34 cellular contexts compared by ENCODE assay signal in the genomic region with DNA sequence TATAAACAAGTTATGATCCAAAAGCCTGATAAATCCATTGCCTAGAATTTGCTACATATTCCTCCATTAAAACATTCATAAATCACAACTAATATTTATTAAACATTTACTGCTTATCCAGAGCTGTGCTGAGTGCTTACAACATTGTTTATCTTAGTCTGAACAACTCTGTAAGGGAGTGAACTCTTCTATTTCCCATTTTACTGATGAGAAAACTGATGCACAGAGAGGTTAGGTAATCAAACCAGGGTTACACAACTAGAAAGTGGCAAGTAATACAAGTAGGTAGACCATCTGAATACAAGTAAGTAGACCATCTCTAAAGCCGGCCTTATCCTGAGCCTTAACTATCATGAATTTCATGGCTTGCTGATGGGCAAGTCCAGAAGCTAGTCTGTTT.
"Had no signal": no experiment of that assay in that cellular context is flagged by ENCODE, and none has a peak within 500 bp of the region (broad histone marks: within the 10 kb centered on the region; RNA-seq: fewer than 3 reads in every experiment).

No MANE protein-coding gene starts in this region.

- H3K27me3 ChIP-seq: adrenal gland, MG63, Peyer's patch had no signal

- H3K27ac ChIP-seq: adrenal gland, Peyer's patch, VCaP had no signal

- H3K4me1 ChIP-seq: Peyer's patch had no signal

- ATAC-seq: activated naive CD4-positive, alpha-beta T cell treated with anti-CD3 and anti-CD28 coated beads, Interleukin-2, amount 50 U/mL, for 72 hours; activated T-cell treated with anti-CD3 and anti-CD28 coated beads, Interleukin-2, amount 50 U/mL, for 4 hours; PC-3 had no signal

- DNase-seq: activated B cell treated with CpG ODN at 0.5 μM for 24 hours; activated CD4-positive, alpha-beta memory T cell treated with anti-CD3 and anti-CD28 coated beads for 36 hours; activated CD4-positive, alpha-beta T cell treated with anti-CD3 and anti-CD28 coated beads for 4 hours; activated CD4-positive, alpha-beta T cell treated with anti-CD3 and anti-CD28 coated beads, Interleukin-2, amount 50 U/mL, for 1 hour; activated CD4-positive, CD25-positive, alpha-beta regulatory T cell treated with anti-CD3 and anti-CD28 coated beads, Interleukin-2, amount 50 U/mL, for 72 hours; activated CD8-positive, alpha-beta memory T cell treated with anti-CD3 and anti-CD28 coated beads, Interleukin-2, amount 50 U/mL, for 4 hours; activated gamma-delta T cell treated with Interleukin-2 at 50 U/mL for 16 hours; activated naive CD4-positive, alpha-beta T cell treated with anti-CD3 and anti-CD28 coated beads for 36 hours; activated T-cell treated with anti-CD3 and anti-CD28 coated beads for 4 hours; activated T-cell treated with anti-CD3 and anti-CD28 coated beads, Interleukin-2, amount 50 U/mL, for 4 hours; adrenal gland; anterior cingulate cortex; caudate nucleus; cerebellar nuclear complex; Kasumi-1; KG1; MG63; NCI-H1048; NCI-H1105 treated with DMSO at 0.1 percent for 48 hours; NCI-H1436; NCI-H1694; NCI-H1930; NCI-H2081 treated with DMSO at 0.1 percent for 48 hours; NCI-H226; NCI-H446 treated with DMSO at 0.1 percent for 48 hours; NCI-H524; NCI-H69; NCI-H82; PC-3; Peyer's patch; RPMI8226; SHP77 treated with DMSO at 0.1 percent for 48 hours had no signal

- H3K4me3 ChIP-seq: adrenal gland, MG63, Peyer's patch had no signal

- H3K9me3 ChIP-seq: adrenal gland, MG63, Peyer's patch had no signal
